Comparison of ENCODE assay signal across 22 cellular contexts in genomic region chr7:25282194-25282593, GRCh38. TPM values are rescaled to one million over a fixed set of nuclear protein-coding genes. Genes with fewer than 3 reads are reported as not detected.
"Had no signal": no experiment of that assay in that cellular context is flagged by ENCODE, and none has a peak within 500 bp of the region (broad histone marks: within the 10 kb centered on the region; RNA-seq: fewer than 3 reads in every experiment).

No MANE protein-coding gene starts in this region.

- H3K9me3 ChIP-seq: SJCRH30 had no signal

- H3K4me3 ChIP-seq: SJCRH30 had no signal

- ATAC-seq: SK-N-SH treated with all-trans-retinoic acid at 6 μM for 48 hours had no signal

- H3K27me3 ChIP-seq: SJCRH30 had no signal

- H3K27ac ChIP-seq: RWPE1, SJCRH30 had no signal

- H3K36me3 ChIP-seq: SJCRH30 had no signal

- DNase-seq: KBM-7, MV-4-11, NCI-H1048, NCI-H1105 treated with DMSO at 0.1 percent for 48 hours, NCI-H1417 treated with DMSO at 0.1 percent for 48 hours, NCI-H146, NCI-H1694 treated with DMSO at 0.1 percent for 48 hours, NCI-H1930, NCI-H2081, NCI-H2107, NCI-H2227 treated with DMSO at 0.1 percent for 48 hours, NCI-H510A, NCI-H524 treated with DMSO at 0.1 percent for 48 hours, NCI-H69, NCI-H774, SHP77, SJCRH30 had no signal

RNA-seq across cellular contexts. Expression of gene NPVF, which starts 53.9 kb away (rescaled TPM):
- total RNA-seq: HT-29, LHCN-M2, MCF 10A, SJCRH30 had no signal
